9 cellular contexts compared by ENCODE assay signal in the genomic region with DNA sequence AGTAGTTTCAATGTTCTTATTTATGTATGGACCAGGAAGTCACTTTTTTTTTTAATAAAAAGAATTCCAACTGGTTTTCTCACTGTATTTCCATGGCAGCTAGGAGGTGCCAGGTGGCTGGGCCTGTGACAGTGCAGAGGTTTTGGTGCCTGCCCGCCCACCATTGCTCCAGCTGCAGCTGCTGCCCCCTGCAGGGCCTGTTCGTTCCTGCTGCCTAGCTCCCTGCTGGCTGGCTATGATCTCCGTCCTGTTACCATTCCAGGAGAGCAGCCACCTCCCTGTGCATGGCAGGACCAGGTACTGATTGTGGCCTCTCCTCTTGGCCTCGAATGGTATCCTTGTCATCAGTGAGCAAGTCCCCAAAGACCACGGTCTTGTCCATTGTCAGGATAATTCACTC. TPM values are rescaled to one million over a fixed set of nuclear protein-coding genes. Genes with fewer than 3 reads are reported as not detected.
A peak's percentile ranks its signal among the peaks of the same experiment; 100 is the strongest.
DNase-seq lines count a peak whose midpoint lies in the region; ATAC-seq and TF ChIP-seq lines count a peak whose summit lies in the region.
"Not testable (repeated sequence)": the region's sequence is repeated elsewhere in the genome, so short reads cannot be mapped to it uniquely, and the experiment has no call there.
"Had no signal": no experiment of that assay in that cellular context is flagged by ENCODE, and none has a peak within 500 bp of the region (broad histone marks: within the 10 kb centered on the region; RNA-seq: fewer than 3 reads in every experiment).

No MANE protein-coding gene starts in this region.

- H3K27ac Mint-ChIP-seq in naive B cell = not testable (repeated sequence)

- H3K36me3 ChIP-seq in fibroblast of lung (ENCODE audit: control insufficient read depth, insufficient read depth, low read length) = not testable (repeated sequence)

- not testable (repeated sequence) for H3K9ac ChIP-seq in fibroblast of lung (ENCODE audit: insufficient read depth, low read length)

- not testable (repeated sequence) for H3K27ac ChIP-seq in C4-2B; fibroblast of lung (ENCODE audit: insufficient read depth, low read length)

- H3K4me1 ChIP-seq in fibroblast of lung (ENCODE audit: control insufficient read depth, extremely low read depth, insufficient read depth, low read length) = not testable (repeated sequence)

- H3K9me3 Mint-ChIP-seq in naive B cell = not testable (repeated sequence)

- H3K4me2 ChIP-seq in fibroblast of lung (ENCODE audit: extremely low read depth, insufficient read depth, low read length) = not testable (repeated sequence)

- not testable (repeated sequence) for H3K4me3 ChIP-seq in fibroblast of lung (replicated peaks in 1 of 4; ENCODE audit: control extremely low read depth in 1 of 4, insufficient read depth in 1 of 4, low read depth in 3 of 4, low read length in 4 of 4)

- DNase-seq in HT-29 (ENCODE audit: low spot score) = peak; percentile 16
- peak in 3 of 5 donors; percentile 15 to 37 (median 16) for DNase-seq in T-helper 1 cell
- peak; percentile 29 for DNase-seq in activated effector memory CD4-positive, alpha-beta T cell treated with Interleukin-2 at 50 U/mL for 16 hours
- peak; percentile 8 to 35 for DNase-seq in fibroblast of lung (ENCODE audit: low read depth in 2 of 2)
- DNase-seq in naive B cell = peak; percentile 31
- DNase-seq in stimulated activated CD4-positive, alpha-beta T cell treated with anti-CD3 and anti-CD28 coated beads, TNF-alpha, amount 100 ng/mL, for 48 hours (ENCODE audit: low read depth in 3 of 3) = peak; percentile 15 to 51 (median 28)

- not testable (repeated sequence) for H3K27me3 Mint-ChIP-seq in naive B cell

- not testable (repeated sequence) for H3K9me3 ChIP-seq in fibroblast of lung (ENCODE audit: control insufficient read depth, insufficient read depth, low read depth, low read length)

- H2AFZ ChIP-seq in fibroblast of lung (ENCODE audit: low read length) = not testable (repeated sequence)

- TF ChIP-seq CTCF in C4-2B (conservative IDR thresholded peaks at IDR 0.05) (peak; percentile 80), fibroblast of lung (conservative IDR thresholded peaks at IDR 0.05 in 1 of 2, IDR thresholded peaks at IDR 0.05 in 1 of 2; ENCODE audit: low read depth in 1 of 2, low read length in 2 of 2) (peak; percentile 52 to 66)

- H4K20me1 ChIP-seq in fibroblast of lung (ENCODE audit: control insufficient read depth, extremely low read depth, insufficient read depth, low read length) = not testable (repeated sequence)

- not testable (repeated sequence) for H3K79me2 ChIP-seq in fibroblast of lung (ENCODE audit: control insufficient read depth, insufficient read depth, low read length)

- not testable (repeated sequence) for H3K36me3 Mint-ChIP-seq in naive B cell

- H3K4me1 Mint-ChIP-seq in naive B cell = not testable (repeated sequence)

- H3K27me3 ChIP-seq in fibroblast of lung (ENCODE audit: control insufficient read depth, insufficient read depth, low read length) = not testable (repeated sequence)

- ATAC-seq in GM19324 (IDR thresholded peaks at IDR 0.05; ENCODE audit: low FRiP score, unreplicated experiment) (peak; percentile 69), naive B cell (ENCODE audit: low read depth in 2 of 2) (peak; percentile 94 to 97)

- peak overlapping the region in 1 of 8 donors; percentile 63 for H3K4me3 Mint-ChIP-seq in naive B cell

RNA-seq across cellular contexts. Expression of a gene that starts 2.1 kb away (rescaled TPM):
- 4.0 and 4.1 TPM in 2 replicates for total RNA-seq in HT-29 (2014; rRNA removed; shearing (Covaris generic))
- total RNA-seq in fibroblast of lung = 2.3 and 5.4 TPM in 2 replicates
- 7.6 and 16.6 TPM in 2 replicates for polyA plus RNA-seq in fibroblast of lung
- polyA plus RNA-seq in fibroblast of lung (2012) = 6.1 and 14.0 TPM in 2 replicates
- 1.7 and 21.8 TPM in 2 replicates for polyA minus RNA-seq in fibroblast of lung (ENCODE audit: low replicate concordance)
- polyA plus RNA-seq in naive B cell (ENCODE audit: low read depth in 6 of 6) = 1 to 10 TPM; 1.4 to 4.0 (median 2.1) TPM

RNA-seq across cellular contexts. Expression of a gene that starts 19.7 kb away (rescaled TPM):
- total RNA-seq in HT-29 (2014; rRNA removed; shearing (Covaris generic)) = 0.10 TPM in 1 of 2 replicates, not detected in the other
- total RNA-seq in fibroblast of lung = under 0.01 and 0.17 TPM in 2 replicates
- polyA plus RNA-seq in fibroblast of lung = 0.01 and 0.02 TPM in 2 replicates
- polyA plus RNA-seq in fibroblast of lung (2012) = not detected in 2 replicates
- not detected in 2 replicates for polyA minus RNA-seq in fibroblast of lung (ENCODE audit: low replicate concordance)
- under 1 TPM in 4 of 6 donors, not detected in 2; 0.19 to 0.60 (median 0.27) TPM for polyA plus RNA-seq in naive B cell (ENCODE audit: low read depth in 6 of 6)
- total RNA-seq: glomerular endothelial cell had no signal

RNA-seq across cellular contexts. Expression of a gene that starts 30.0 kb away (rescaled TPM):
- 18.3 and 19.2 TPM in 2 replicates for total RNA-seq in HT-29 (2014; rRNA removed; shearing (Covaris generic))
- 21.3 and 27.1 TPM in 2 replicates for total RNA-seq in fibroblast of lung
- polyA plus RNA-seq in fibroblast of lung (23.2 and 39.1 TPM in 2 replicates), naive B cell (ENCODE audit: low read depth in 6 of 6) (10 to 100 TPM; 12.9 to 30.9 (median 23.6) TPM)
- 25.3 and 37.2 TPM in 2 replicates for polyA plus RNA-seq in fibroblast of lung (2012)
- 7.0 and 7.6 TPM in 2 replicates for polyA minus RNA-seq in fibroblast of lung (ENCODE audit: low replicate concordance)

RNA-seq across cellular contexts. Expression of a gene that starts 48.3 kb away (rescaled TPM):
- 17.9 and 23.3 TPM in 2 replicates for total RNA-seq in HT-29 (2014; rRNA removed; shearing (Covaris generic))
- total RNA-seq in fibroblast of lung = 12.4 and 15.2 TPM in 2 replicates
- polyA plus RNA-seq in fibroblast of lung (5.6 and 8.2 TPM in 2 replicates), naive B cell (ENCODE audit: low read depth in 6 of 6) (10 to 100 TPM; 13.2 to 23.8 (median 20.1) TPM)
- polyA plus RNA-seq in fibroblast of lung (2012) = 6.9 and 11.1 TPM in 2 replicates
- polyA minus RNA-seq in fibroblast of lung (ENCODE audit: low replicate concordance) = 6.6 and 9.4 TPM in 2 replicates

RNA-seq across cellular contexts. Expression of a gene that starts 52.7 kb away (rescaled TPM):
- 3.3 and 3.5 TPM in 2 replicates for total RNA-seq in HT-29 (2014; rRNA removed; shearing (Covaris generic))
- total RNA-seq in fibroblast of lung = 0.51 and 1.7 TPM in 2 replicates
- 0.14 and 0.17 TPM in 2 replicates for polyA plus RNA-seq in fibroblast of lung
- 0.26 and 0.28 TPM in 2 replicates for polyA plus RNA-seq in fibroblast of lung (2012)
- not detected in 2 replicates for polyA minus RNA-seq in fibroblast of lung (ENCODE audit: low replicate concordance)
- under 1 TPM in 4 of 6 donors, not detected in 2; 0.10 to 0.61 (median 0.35) TPM for polyA plus RNA-seq in naive B cell (ENCODE audit: low read depth in 6 of 6)
